13 cellular contexts compared by ENCODE assay signal in the genomic region with DNA sequence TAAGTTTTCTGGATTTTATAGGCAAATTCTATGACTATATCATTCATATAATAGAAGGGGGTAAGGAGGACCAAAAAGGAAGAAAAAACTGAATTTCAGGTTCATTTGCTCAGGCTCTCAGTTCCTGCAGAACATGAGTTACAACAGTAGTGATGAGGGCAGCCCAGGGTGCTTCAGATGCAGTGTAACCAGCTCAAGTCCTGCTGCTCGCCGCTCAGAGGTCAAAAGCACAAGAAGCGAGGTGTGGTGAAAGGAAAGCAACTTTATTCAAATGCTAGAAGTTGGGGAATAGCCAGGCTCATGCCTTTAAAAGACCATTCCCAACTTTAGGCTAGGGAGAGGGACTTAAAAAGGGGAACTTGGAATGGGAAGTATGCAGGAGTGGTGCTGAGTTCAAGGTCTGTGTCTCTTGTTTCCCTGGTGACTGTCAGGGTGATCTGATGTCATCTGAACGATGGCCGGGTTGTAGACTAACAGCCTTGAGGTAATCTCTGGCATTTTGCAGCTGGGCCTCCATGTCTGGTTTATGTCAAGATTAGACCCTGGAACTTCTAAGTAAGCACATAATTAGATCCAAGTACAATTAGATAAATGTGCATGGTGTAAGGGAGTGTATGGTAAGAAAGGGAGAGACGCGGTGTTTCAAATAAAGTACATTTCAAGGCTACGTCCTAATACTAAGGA.
"Had no signal": no experiment of that assay in that cellular context is flagged by ENCODE, and none has a peak within 500 bp of the region (broad histone marks: within the 10 kb centered on the region; RNA-seq: fewer than 3 reads in every experiment).

No MANE protein-coding gene starts in this region.

- H3K9me3 ChIP-seq: tibial nerve had no signal

- H3K4me1 ChIP-seq: tibial nerve had no signal

- H3K4me3 Mint-ChIP-seq: activated CD8-positive, alpha-beta T cell treated with anti-CD3 and anti-CD28 coated beads, Interleukin-2, amount 10 ng/mL, durations not matched to agents 7 days and 5 days; activated naive CD4-positive, alpha-beta T cell treated with anti-CD3 and anti-CD28 coated beads for 36 hours; activated T-helper 1 cell treated with anti-CD3 and anti-CD28 coated beads, Interleukin-12 subunit alpha, Interleukin-12 subunit beta, Interleukin-2, Interleukin-4 antibody, amounts not matched to agents 30 ng/mL and 10 ng/mL and 1 ng/mL, durations not matched to agents 14 hours and 24 hours and 36 hours; naive B cell; stimulated activated effector memory CD8-positive, alpha-beta T cell treated with anti-CD3 and anti-CD28 coated beads, Interleukin-12 subunit alpha, Interleukin-12 subunit beta, amount 100 ng/mL, for 72 hours; T-cell had no signal

- H3K27ac ChIP-seq: tibial nerve had no signal

- H3K27me3 Mint-ChIP-seq: progenitor cell of endocrine pancreas had no signal

- H3K4me3 ChIP-seq: tibial nerve had no signal

- H3K9me3 Mint-ChIP-seq: activated naive CD4-positive, alpha-beta T cell treated with anti-CD3 and anti-CD28 coated beads for 36 hours; activated T-helper 1 cell treated with anti-CD3 and anti-CD28 coated beads, Interleukin-12 subunit alpha, Interleukin-12 subunit beta, Interleukin-2, Interleukin-4 antibody, amounts not matched to agents 30 ng/mL and 10 ng/mL and 1 ng/mL, durations not matched to agents 14 hours and 24 hours and 36 hours; stimulated activated effector memory CD8-positive, alpha-beta T cell treated with anti-CD3 and anti-CD28 coated beads, Interleukin-12 subunit alpha, Interleukin-12 subunit beta, amount 100 ng/mL, for 72 hours; T-cell had no signal

- H3K27ac Mint-ChIP-seq: activated CD8-positive, alpha-beta T cell treated with anti-CD3 and anti-CD28 coated beads, Interleukin-2, amount 10 ng/mL, durations not matched to agents 7 days and 5 days; activated naive CD4-positive, alpha-beta T cell treated with anti-CD3 and anti-CD28 coated beads for 36 hours; activated T-helper 1 cell treated with anti-CD3 and anti-CD28 coated beads, Interleukin-12 subunit alpha, Interleukin-12 subunit beta, Interleukin-2, Interleukin-4 antibody, amounts not matched to agents 30 ng/mL and 10 ng/mL and 1 ng/mL, durations not matched to agents 14 hours and 24 hours and 36 hours; progenitor cell of endocrine pancreas; stimulated activated effector memory CD8-positive, alpha-beta T cell treated with anti-CD3 and anti-CD28 coated beads, Interleukin-12 subunit alpha, Interleukin-12 subunit beta, amount 100 ng/mL, for 72 hours; T-cell had no signal

- H3K27me3 ChIP-seq: tibial nerve had no signal

- H3K36me3 ChIP-seq: tibial nerve had no signal

- ATAC-seq: activated CD8-positive, alpha-beta T cell treated with anti-CD3 and anti-CD28 coated beads, Interleukin-2, amount 10 ng/mL, durations not matched to agents 7 days and 5 days; right cardiac atrium; stimulated activated effector memory CD8-positive, alpha-beta T cell treated with anti-CD3 and anti-CD28 coated beads, Interleukin-12 subunit alpha, Interleukin-12 subunit beta, amount 100 ng/mL, for 72 hours; T-cell had no signal

- H3K36me3 Mint-ChIP-seq: stimulated activated effector memory CD8-positive, alpha-beta T cell treated with anti-CD3 and anti-CD28 coated beads, Interleukin-12 subunit alpha, Interleukin-12 subunit beta, amount 100 ng/mL, for 72 hours; T-cell had no signal

- DNase-seq: activated CD4-positive, alpha-beta T cell treated with anti-CD3 and anti-CD28 coated beads for 4 hours; activated CD8-positive, alpha-beta T cell treated with anti-CD3 and anti-CD28 coated beads, Interleukin-2, amount 10 ng/mL, durations not matched to agents 7 days and 5 days; activated naive CD4-positive, alpha-beta T cell treated with anti-CD3 and anti-CD28 coated beads for 36 hours; central memory CD4-positive, alpha-beta T cell; effector memory CD4-positive, alpha-beta T cell; kidney glomerular epithelial cell; naive B cell; right cardiac atrium; T-cell had no signal
